ENCODE assay signal across 8 cellular contexts in genomic region chr17:77282524-77283515, GRCh38.
A peak's percentile ranks its signal among the peaks of the same experiment; 100 is the strongest.
DNase-seq lines count a peak whose midpoint lies in the region; ATAC-seq and TF ChIP-seq lines count a peak whose summit lies in the region.

No MANE protein-coding gene starts in this region.

- peaks cover 12 to 18% of the 10 kb centered on the region in 2 donors for H3K4me1 Mint-ChIP-seq in effector memory CD8-positive, alpha-beta T cell (ENCODE audit: low read depth in 2 of 2)
- peaks cover 40% of the 10 kb centered on the region for H3K4me1 Mint-ChIP-seq in progenitor cell of endocrine pancreas (ENCODE audit: low read depth)

- H3K27ac Mint-ChIP-seq in effector memory CD8-positive, alpha-beta T cell, result peak overlapping the region; percentile 89 to 94
- no peak overlapping the region for H3K27ac Mint-ChIP-seq in progenitor cell of endocrine pancreas

- H3K36me3 Mint-ChIP-seq in effector memory CD8-positive, alpha-beta T cell (ENCODE audit: insufficient read depth), result peaks cover 35% of the 10 kb centered on the region
- H3K36me3 Mint-ChIP-seq in progenitor cell of endocrine pancreas (ENCODE audit: insufficient read depth), result no peaks in the 10 kb centered on the region

- no peaks in the 10 kb centered on the region for H3K27me3 ChIP-seq in GM06990 (replicated peaks; ENCODE audit: control insufficient read depth, insufficient read depth, low read length)

- intact Hi-C loops in Right ventricle myocardium inferior (cut with DNase I), result no loop called here

- ATAC-seq in effector memory CD8-positive, alpha-beta T cell (replicated peaks), result no peak
- ATAC-seq in GM19395 (IDR thresholded peaks at IDR 0.05; ENCODE audit: unreplicated experiment), result no peak
- no peak for ATAC-seq in HG03025 (IDR thresholded peaks at IDR 0.05; ENCODE audit: low FRiP score, unreplicated experiment)
- no peak for ATAC-seq in Right ventricle myocardium inferior

- no peak for TF ChIP-seq CTCF in GM06990 (IDR thresholded peaks at IDR 0.05; ENCODE audit: insufficient read depth, low read length, poor library complexity, severe bottlenecking)
- TF ChIP-seq CTCF in progenitor cell of endocrine pancreas (IDR thresholded peaks at IDR 0.05; ENCODE audit: unreplicated experiment), result no peak

- H3K27me3 Mint-ChIP-seq in effector memory CD8-positive, alpha-beta T cell, result peaks cover 32 to 64% of the 10 kb centered on the region in 2 donors
- H3K27me3 Mint-ChIP-seq in progenitor cell of endocrine pancreas, result peaks cover 14% of the 10 kb centered on the region

- no peaks in the 10 kb centered on the region for H3K9me3 Mint-ChIP-seq in effector memory CD8-positive, alpha-beta T cell
- no peaks in the 10 kb centered on the region for H3K9me3 Mint-ChIP-seq in progenitor cell of endocrine pancreas (ENCODE audit: low read depth)

- DNase-seq in GM06990 (ENCODE audit: extremely low read depth, insufficient read length), result no peak
- DNase-seq in NCI-H2029 treated with DMSO at 0.1 percent for 48 hours (lab: John Stamatoyannopoulos, UW), result peak; percentile 37
- DNase-seq in effector memory CD8-positive, alpha-beta T cell, result no peak
- no peak for DNase-seq in progenitor cell of endocrine pancreas (ENCODE audit: low spot score, unreplicated experiment)
- DNase-seq in NCI-H1048 (lab: John Stamatoyannopoulos, UW), result no peak
- DNase-seq in Right ventricle myocardium inferior (ENCODE audit: missing footprints), result no peak

- peak overlapping the region; percentile 69 to 85 for H3K4me3 Mint-ChIP-seq in effector memory CD8-positive, alpha-beta T cell
- H3K4me3 Mint-ChIP-seq in progenitor cell of endocrine pancreas (ENCODE audit: low read depth), result peak overlapping the region; percentile 82

- H3K4me3 ChIP-seq in GM06990 (replicated peaks; ENCODE audit: low read depth, low read length), result peak overlapping the region; percentile 84

- H3K36me3 ChIP-seq in GM06990 (ENCODE audit: control insufficient read depth, insufficient read depth, low read length), result no peaks in the 10 kb centered on the region; the same call in none of the 2 replicates
